In genomic region chr10:46594453-46595063, GRCh38 we compare ENCODE assay signal across 7 cellular contexts. TPM values are rescaled to one million over a fixed set of nuclear protein-coding genes. Genes with fewer than 3 reads are reported as not detected.
"Had no signal": no experiment of that assay in that cellular context is flagged by ENCODE, and none has a peak within 500 bp of the region (broad histone marks: within the 10 kb centered on the region; RNA-seq: fewer than 3 reads in every experiment).

No MANE protein-coding gene starts in this region.

RNA-seq across cellular contexts. Expression of gene SYT15, which starts 15.6 kb away (rescaled TPM):
- total RNA-seq: epithelial cell of proximal tubule had no signal
- polyA plus RNA-seq: neural cell had no signal

RNA-seq across cellular contexts. Expression of gene GPRIN2, which starts 38.1 kb away (rescaled TPM):
- total RNA-seq: fibroblast of lung; myocyte; naive thymus-derived CD8-positive, alpha-beta T cell; spleen had no signal
- polyA plus RNA-seq: fibroblast of lung; heart left ventricle; naive thymus-derived CD8-positive, alpha-beta T cell; spleen had no signal
